Comparison of ENCODE assay signal across 14 cellular contexts in genomic region chr6:149331043-149331807, GRCh38. TPM values are rescaled to one million over a fixed set of nuclear protein-coding genes. Genes with fewer than 3 reads are reported as not detected.
DNase-seq lines count a peak whose midpoint lies in the region; ATAC-seq, FAIRE-seq and TF ChIP-seq lines count a peak whose summit lies in the region.
"Had no signal": no experiment of that assay in that cellular context is flagged by ENCODE, and none has a peak within 500 bp of the region (broad histone marks: within the 10 kb centered on the region; RNA-seq: fewer than 3 reads in every experiment).

No MANE protein-coding gene starts in this region.

- peak overlapping the region; percentile 43 for H3K27ac Mint-ChIP-seq in astrocyte (ENCODE audit: unreplicated experiment)
- peak overlapping the region; percentile 25 to 33 for H3K27ac Mint-ChIP-seq in natural killer cell treated with Interleukin-12 subunit alpha and Interleukin-12 subunit beta and Interleukin-15 and Interleukin-18, amount 100 ng/mL, for 72 hours

- peak overlapping the region; percentile 5 for H3K4me2 ChIP-seq in astrocyte (ENCODE audit: low read length)

- FAIRE-seq in astrocyte (lab: Jason Lieb, UNC), result no peak

- H3K27me3 Mint-ChIP-seq in astrocyte (ENCODE audit: low read depth, unreplicated experiment), result no peaks in the 10 kb centered on the region
- H3K27me3 Mint-ChIP-seq in natural killer cell treated with Interleukin-12 subunit alpha and Interleukin-12 subunit beta and Interleukin-15 and Interleukin-18, amount 100 ng/mL, for 72 hours, result no peaks in the 10 kb centered on the region

- no peak overlapping the region for H3K9ac ChIP-seq in astrocyte (ENCODE audit: low read length)

- H3K36me3 Mint-ChIP-seq in astrocyte (ENCODE audit: low read depth, unreplicated experiment), result peaks cover 5% of the 10 kb centered on the region
- H3K36me3 Mint-ChIP-seq in natural killer cell treated with Interleukin-12 subunit alpha and Interleukin-12 subunit beta and Interleukin-15 and Interleukin-18, amount 100 ng/mL, for 72 hours, result no peaks in the 10 kb centered on the region

- no peak overlapping the region for H2AFZ ChIP-seq in astrocyte (ENCODE audit: low read depth, low read length)

- peak overlapping the region; percentile 41 for H3K4me3 Mint-ChIP-seq in astrocyte (ENCODE audit: unreplicated experiment)
- H3K4me3 Mint-ChIP-seq in natural killer cell treated with Interleukin-12 subunit alpha and Interleukin-12 subunit beta and Interleukin-15 and Interleukin-18, amount 100 ng/mL, for 72 hours, result peak overlapping the region; percentile 26

- peaks cover 93% of the 10 kb centered on the region for H4K20me1 ChIP-seq in astrocyte (ENCODE audit: insufficient read depth, low read length)

- H3K27ac ChIP-seq in astrocyte (ENCODE audit: low read depth, low read length), result no peak overlapping the region
- H3K27ac ChIP-seq: 22Rv1 had no signal

- H3K36me3 ChIP-seq in astrocyte (ENCODE audit: insufficient read depth, low read length), result no peaks in the 10 kb centered on the region

- H3K9me3 ChIP-seq in astrocyte (ENCODE audit: insufficient read depth, low read depth, low read length), result no peaks in the 10 kb centered on the region

- H3K79me2 ChIP-seq in astrocyte (ENCODE audit: insufficient read depth, low read length), result peaks cover 100% of the 10 kb centered on the region

- DNase-seq in SIG-M5 treated with dmso at 0.1 percent for 504 hours (lab: John Stamatoyannopoulos, UW; ENCODE audit: unreplicated experiment) (peak; percentile 15), SIG-M5 (lab: John Stamatoyannopoulos, UW) (no peak), NCI-H226 (peak; percentile 61), astrocyte (ENCODE audit: low read depth) (no peak), NCI-H1417 (lab: John Stamatoyannopoulos, UW) (no peak), NCI-H2196 (lab: John Stamatoyannopoulos, UW; ENCODE audit: unreplicated experiment) (no peak)
- no peak for DNase-seq in natural killer cell treated with Interleukin-12 subunit alpha and Interleukin-12 subunit beta and Interleukin-15 and Interleukin-18, amount 100 ng/mL, for 72 hours (ENCODE audit: low spot score)
- DNase-seq: DMS79 treated with DMSO at 0.1 percent for 48 hours, NCI-H1105 treated with DMSO at 0.1 percent for 48 hours, NCI-H69, nucleus accumbens, SHP77 had no signal

- peaks cover 3% of the 10 kb centered on the region for H3K9me3 Mint-ChIP-seq in astrocyte (ENCODE audit: unreplicated experiment)
- no peaks in the 10 kb centered on the region for H3K9me3 Mint-ChIP-seq in natural killer cell treated with Interleukin-12 subunit alpha and Interleukin-12 subunit beta and Interleukin-15 and Interleukin-18, amount 100 ng/mL, for 72 hours

- H3K4me3 ChIP-seq in astrocyte (ENCODE audit: insufficient read depth, low read depth, low read length), result no peak overlapping the region

- no peak for ATAC-seq in natural killer cell treated with Interleukin-12 subunit alpha and Interleukin-12 subunit beta and Interleukin-15 and Interleukin-18, amount 100 ng/mL, for 72 hours
- ATAC-seq in HG03108 (IDR thresholded peaks at IDR 0.05; ENCODE audit: unreplicated experiment), result no peak

- peaks cover 62% of the 10 kb centered on the region for H3K4me1 Mint-ChIP-seq in astrocyte (ENCODE audit: low read depth, unreplicated experiment)
- peaks cover 60 to 74% of the 10 kb centered on the region in 2 donors for H3K4me1 Mint-ChIP-seq in natural killer cell treated with Interleukin-12 subunit alpha and Interleukin-12 subunit beta and Interleukin-15 and Interleukin-18, amount 100 ng/mL, for 72 hours (ENCODE audit: low read depth in 2 of 2)

- no peak for TF ChIP-seq CTCF in astrocyte (IDR thresholded peaks at IDR 0.05; ENCODE audit: insufficient read depth, low read depth, low read length)

- H3K4me1 ChIP-seq in astrocyte (ENCODE audit: insufficient read depth, low read length), result peaks cover 41% of the 10 kb centered on the region

- H3K27me3 ChIP-seq in astrocyte (ENCODE audit: insufficient read depth, low read length), result no peaks in the 10 kb centered on the region

RNA-seq across cellular contexts. Expression of gene TAB2, which starts 13.7 kb away (rescaled TPM):
- 81.8 and 85.7 TPM in 2 replicates for total RNA-seq in astrocyte
- 100 to 1,000 TPM; 101 TPM for total RNA-seq in natural killer cell treated with Interleukin-12 subunit alpha and Interleukin-12 subunit beta and Interleukin-15 and Interleukin-18, amount 100 ng/mL, for 72 hours

Comparison
In these comparisons a context has a peak if more than half of its experiments do, and no peak if none do; other contexts are left out.
1. DNase-seq: peak in SIG-M5 treated with dmso at 0.1 percent for 504 hours (single experiment) and NCI-H226 (single experiment); none in SIG-M5 (single experiment), astrocyte (single experiment), natural killer cell treated with Interleukin-12 subunit alpha and Interleukin-12 subunit beta and Interleukin-15 and Interleukin-18, amount 100 ng/mL, for 72 hours (single experiment), NCI-H1417 (0 of 3) and NCI-H2196 (single experiment).